18 cellular contexts compared by ENCODE assay signal in genomic region chr14:100451264-100451663, GRCh38.
"Had no signal": no experiment of that assay in that cellular context is flagged by ENCODE, and none has a peak within 500 bp of the region (broad histone marks: within the 10 kb centered on the region; RNA-seq: fewer than 3 reads in every experiment).

No MANE protein-coding gene starts in this region.

- H3K27me3 ChIP-seq: colonic mucosa, esophagus muscularis mucosa, foreskin keratinocyte, gastroesophageal sphincter, heart left ventricle, hepatocyte, left lung had no signal

- H3K27ac ChIP-seq: colonic mucosa, esophagus muscularis mucosa, foreskin keratinocyte, gastroesophageal sphincter, heart left ventricle, hepatocyte, left lung, lower lobe of right lung had no signal

- ATAC-seq: effector memory CD8-positive, alpha-beta T cell; foreskin keratinocyte; gastroesophageal sphincter; heart left ventricle; left cardiac atrium; left ventricle myocardium superior; lower lobe of right lung; mucosa of descending colon had no signal

- H3K9me3 ChIP-seq: colonic mucosa, esophagus muscularis mucosa, gastroesophageal sphincter, heart left ventricle, left lung, lower lobe of right lung, mucosa of descending colon had no signal

- H3K36me3 ChIP-seq: colonic mucosa, esophagus muscularis mucosa, gastroesophageal sphincter, heart left ventricle, left lung, lower lobe of right lung had no signal

- DNase-seq: colonic mucosa; cortex of kidney; effector CD8-positive, alpha-beta T cell; effector memory CD8-positive, alpha-beta T cell; foreskin keratinocyte; heart left ventricle; hypothalamus; immature natural killer cell; left cardiac atrium; left lung; left ventricle myocardium superior; lower lobe of right lung; mesenchymal stem cell; mucosa of descending colon; naive B cell had no signal

- H3K4me3 ChIP-seq: colonic mucosa, esophagus muscularis mucosa, gastroesophageal sphincter, heart left ventricle, hepatocyte, left lung, lower lobe of right lung, mucosa of descending colon had no signal

- H3K4me1 ChIP-seq: colonic mucosa, esophagus muscularis mucosa, foreskin keratinocyte, gastroesophageal sphincter, heart left ventricle, left lung, lower lobe of right lung had no signal
